ENCODE assay signal across 2 cellular contexts in the genomic region with DNA sequence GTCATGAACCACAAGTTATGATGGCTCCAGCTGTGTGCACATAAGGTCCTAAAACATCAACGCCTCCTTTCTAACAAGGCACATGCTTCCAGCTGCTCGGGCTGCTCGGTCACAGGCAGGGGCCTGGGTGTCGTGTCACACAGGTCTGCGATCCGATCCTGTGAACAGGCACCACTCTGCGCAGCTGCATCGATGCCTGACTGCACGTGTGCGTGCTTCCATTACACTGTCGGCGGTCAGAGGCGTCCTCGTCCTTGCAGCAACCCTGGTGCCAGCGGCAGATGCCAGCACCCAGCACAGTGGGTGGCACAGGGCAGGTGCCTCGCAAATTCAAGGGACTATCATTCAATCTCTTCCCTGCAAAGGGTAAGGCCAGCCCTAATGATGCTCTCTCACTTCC.
TF ChIP-seq lines count a peak whose summit lies in the region.

No MANE protein-coding gene starts in this region.

TF ChIP-seq in HEK293, 187 proteins besides CTCF, POLR2A, EP300 and RAD21 (continued from another document):
- TF ChIP-seq ZNF184 (tag by site-specific recombination; IDR thresholded peaks at IDR 0.05) (no peak), ZNF266 (tag by site-specific recombination; IDR thresholded peaks at IDR 0.05; ENCODE audit: low read depth) (no peak), OSR2 (tag by site-specific recombination; IDR thresholded peaks at IDR 0.05) (no peak)

TF ChIP-seq in WTC11, 78 proteins besides CTCF, POLR2A, EP300 and RAD21 (continued from another document):
- TF ChIP-seq ZNF671 (CRISPR knock-in tag; IDR thresholded peaks at IDR 0.05) (no peak), ETV6 (CRISPR knock-in tag; IDR thresholded peaks at IDR 0.05) (no peak), SMAD4 (CRISPR knock-in tag; IDR thresholded peaks at IDR 0.05) (no peak)
